Comparison of ENCODE assay signal across 1 cellular context in the genomic region with DNA sequence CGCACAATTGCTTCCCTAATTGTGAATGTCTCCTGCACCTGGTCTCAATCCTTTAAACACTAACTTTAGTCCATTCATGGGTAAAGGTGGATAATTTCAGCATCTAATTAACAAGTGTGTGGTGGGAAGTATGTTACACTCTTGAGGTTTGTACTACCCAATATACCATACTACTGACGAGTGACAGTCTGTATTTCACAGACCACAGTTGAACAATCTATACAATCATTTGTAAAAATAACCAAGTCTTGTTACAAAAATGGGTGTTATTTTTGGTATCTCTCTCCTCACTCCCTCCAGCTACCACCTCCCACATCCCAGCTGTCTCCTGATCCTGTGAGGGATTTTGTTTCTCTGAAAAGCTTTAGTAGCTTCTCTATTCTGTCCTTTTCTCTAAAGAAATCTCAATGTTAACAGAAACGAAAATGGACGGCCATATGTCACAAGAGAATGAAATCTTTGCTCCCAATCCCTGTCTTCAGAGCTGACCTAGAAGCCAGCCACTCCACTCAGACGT.
TF ChIP-seq lines count a peak whose summit lies in the region.

No MANE protein-coding gene starts in this region.

TF ChIP-seq in GM12878, 131 proteins besides CTCF, POLR2A, EP300 and RAD21 (continued from another document):
- TF ChIP-seq, protein P1, sequence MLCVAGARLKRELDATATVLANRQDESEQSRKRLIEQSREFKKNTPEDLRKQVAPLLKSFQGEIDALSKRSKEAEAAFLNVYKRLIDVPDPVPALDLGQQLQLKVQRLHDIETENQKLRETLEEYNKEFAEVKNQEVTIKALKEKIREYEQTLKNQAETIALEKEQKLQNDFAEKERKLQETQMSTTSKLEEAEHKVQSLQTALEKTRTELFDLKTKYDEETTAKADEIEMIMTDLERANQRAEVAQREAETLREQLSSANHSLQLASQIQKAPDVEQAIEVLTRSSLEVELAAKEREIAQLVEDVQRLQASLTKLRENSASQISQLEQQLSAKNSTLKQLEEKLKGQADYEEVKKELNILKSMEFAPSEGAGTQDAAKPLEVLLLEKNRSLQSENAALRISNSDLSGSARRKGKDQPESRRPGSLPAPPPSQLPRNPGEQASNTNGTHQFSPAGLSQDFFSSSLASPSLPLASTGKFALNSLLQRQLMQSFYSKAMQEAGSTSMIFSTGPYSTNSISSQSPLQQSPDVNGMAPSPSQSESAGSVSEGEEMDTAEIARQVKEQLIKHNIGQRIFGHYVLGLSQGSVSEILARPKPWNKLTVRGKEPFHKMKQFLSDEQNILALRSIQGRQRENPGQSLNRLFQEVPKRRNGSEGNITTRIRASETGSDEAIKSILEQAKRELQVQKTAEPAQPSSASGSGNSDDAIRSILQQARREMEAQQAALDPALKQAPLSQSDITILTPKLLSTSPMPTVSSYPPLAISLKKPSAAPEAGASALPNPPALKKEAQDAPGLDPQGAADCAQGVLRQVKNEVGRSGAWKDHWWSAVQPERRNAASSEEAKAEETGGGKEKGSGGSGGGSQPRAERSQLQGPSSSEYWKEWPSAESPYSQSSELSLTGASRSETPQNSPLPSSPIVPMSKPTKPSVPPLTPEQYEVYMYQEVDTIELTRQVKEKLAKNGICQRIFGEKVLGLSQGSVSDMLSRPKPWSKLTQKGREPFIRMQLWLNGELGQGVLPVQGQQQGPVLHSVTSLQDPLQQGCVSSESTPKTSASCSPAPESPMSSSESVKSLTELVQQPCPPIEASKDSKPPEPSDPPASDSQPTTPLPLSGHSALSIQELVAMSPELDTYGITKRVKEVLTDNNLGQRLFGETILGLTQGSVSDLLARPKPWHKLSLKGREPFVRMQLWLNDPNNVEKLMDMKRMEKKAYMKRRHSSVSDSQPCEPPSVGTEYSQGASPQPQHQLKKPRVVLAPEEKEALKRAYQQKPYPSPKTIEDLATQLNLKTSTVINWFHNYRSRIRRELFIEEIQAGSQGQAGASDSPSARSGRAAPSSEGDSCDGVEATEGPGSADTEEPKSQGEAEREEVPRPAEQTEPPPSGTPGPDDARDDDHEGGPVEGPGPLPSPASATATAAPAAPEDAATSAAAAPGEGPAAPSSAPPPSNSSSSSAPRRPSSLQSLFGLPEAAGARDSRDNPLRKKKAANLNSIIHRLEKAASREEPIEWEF (IDR thresholded peaks at IDR 0.05; ENCODE audit: insufficient replicate concordance, low read depth, low read length): no peak
- TF ChIP-seq YY1 (IDR thresholded peaks at IDR 0.05; ENCODE audit: low read depth, low read length): no peak
- TF ChIP-seq, protein P2, sequence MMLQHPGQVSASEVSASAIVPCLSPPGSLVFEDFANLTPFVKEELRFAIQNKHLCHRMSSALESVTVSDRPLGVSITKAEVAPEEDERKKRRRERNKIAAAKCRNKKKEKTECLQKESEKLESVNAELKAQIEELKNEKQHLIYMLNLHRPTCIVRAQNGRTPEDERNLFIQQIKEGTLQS (IDR thresholded peaks at IDR 0.05; ENCODE audit: borderline replicate concordance, extremely low read depth, low read depth, low read length): no peak
TF ChIP-seq in GM12878: peak in this region for 0.
